Comparison of ENCODE assay signal across 17 cellular contexts in the genomic region with DNA sequence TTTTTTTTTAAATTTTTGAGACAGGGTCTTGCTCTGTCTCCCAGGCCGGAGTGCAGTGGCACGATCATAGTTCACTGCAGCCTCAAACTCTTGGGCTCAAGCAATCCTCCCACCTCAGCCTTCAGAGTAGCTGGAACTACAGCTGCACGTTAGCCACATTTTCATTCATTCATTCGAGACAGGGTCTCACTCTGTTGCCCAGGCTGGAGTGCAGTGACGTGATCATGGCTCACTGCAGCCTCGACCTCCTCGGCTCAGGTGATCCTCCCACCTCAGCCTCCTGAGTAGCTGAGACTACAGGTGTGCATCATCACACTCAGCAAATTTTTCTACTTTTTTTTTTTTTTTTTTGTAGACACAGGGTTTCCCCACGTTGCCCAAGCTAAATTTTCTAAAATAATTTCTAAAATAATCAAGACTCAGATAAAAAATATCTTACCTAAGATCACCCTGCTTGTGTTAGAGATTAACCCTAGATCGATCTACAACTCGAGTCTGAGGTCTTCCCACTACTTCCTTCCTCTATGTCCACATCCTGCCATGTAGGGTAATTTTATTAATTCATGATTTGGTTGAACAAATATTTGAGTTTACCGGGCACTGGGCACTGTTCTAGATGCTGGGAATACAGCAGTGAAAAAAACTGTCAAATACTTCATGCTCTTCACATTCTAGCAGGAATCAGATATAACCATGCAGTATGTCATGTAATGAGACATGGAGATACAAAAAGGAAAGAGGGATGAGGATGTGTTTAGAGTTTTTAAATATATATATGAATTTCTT. TPM values are rescaled to one million over a fixed set of nuclear protein-coding genes. Genes with fewer than 3 reads are reported as not detected.
DNase-seq lines count a peak whose midpoint lies in the region; ATAC-seq lines count a peak whose summit lies in the region.
"Had no signal": no experiment of that assay in that cellular context is flagged by ENCODE, and none has a peak within 500 bp of the region (broad histone marks: within the 10 kb centered on the region; RNA-seq: fewer than 3 reads in every experiment).

No MANE protein-coding gene starts in this region.

- intact Hi-C loops in left colon (cut with DNase I, micrococcal nuclease), result loop anchor here (5.0 to 10.0 kb wide), 4 partner anchors 141 to 991 kb away; no protein-coding TSS in a partner anchor

- H3K9me3 Mint-ChIP-seq in activated naive CD8-positive, alpha-beta T cell treated with anti-CD3 and anti-CD28 coated beads, Interleukin-2, amount 10 ng/mL, durations not matched to agents 7 days and 5 days, result no peaks in the 10 kb centered on the region
- no peaks in the 10 kb centered on the region for H3K9me3 Mint-ChIP-seq in activated naive CD8-positive, alpha-beta T cell treated with anti-CD3 and anti-CD28 coated beads for 36 hours
- H3K9me3 Mint-ChIP-seq: H9, HFFc6 had no signal

- no peak for ATAC-seq in activated naive CD8-positive, alpha-beta T cell treated with anti-CD3 and anti-CD28 coated beads, Interleukin-2, amount 10 ng/mL, durations not matched to agents 7 days and 5 days (ENCODE audit: low read depth)
- ATAC-seq in T-helper 17 cell, result no peak
- no peak for ATAC-seq in left colon
- no peak for ATAC-seq in HG03280 (IDR thresholded peaks at IDR 0.05; ENCODE audit: unreplicated experiment)

- no peak overlapping the region for H3K27ac Mint-ChIP-seq in activated naive CD8-positive, alpha-beta T cell treated with anti-CD3 and anti-CD28 coated beads, Interleukin-2, amount 10 ng/mL, durations not matched to agents 7 days and 5 days
- no peak overlapping the region for H3K27ac Mint-ChIP-seq in activated naive CD8-positive, alpha-beta T cell treated with anti-CD3 and anti-CD28 coated beads for 36 hours
- peak overlapping the region; percentile 78 for H3K27ac Mint-ChIP-seq in T-helper 17 cell
- H3K27ac Mint-ChIP-seq: H9, HFFc6 had no signal

- peaks cover 25% of the 10 kb centered on the region for H3K36me3 Mint-ChIP-seq in activated naive CD8-positive, alpha-beta T cell treated with anti-CD3 and anti-CD28 coated beads, Interleukin-2, amount 10 ng/mL, durations not matched to agents 7 days and 5 days
- H3K36me3 Mint-ChIP-seq in activated naive CD8-positive, alpha-beta T cell treated with anti-CD3 and anti-CD28 coated beads for 36 hours, result peaks cover 26% of the 10 kb centered on the region
- peaks cover 2% of the 10 kb centered on the region for H3K36me3 Mint-ChIP-seq in T-helper 17 cell (ENCODE audit: low read depth)

- no peaks in the 10 kb centered on the region for H3K9me3 ChIP-seq in T-helper 17 cell (ENCODE audit: control insufficient read depth, low read length, poor library complexity, severe bottlenecking)
- H3K9me3 ChIP-seq: Peyer's patch had no signal

- peak overlapping the region; percentile 56 for H3K4me3 Mint-ChIP-seq in activated naive CD8-positive, alpha-beta T cell treated with anti-CD3 and anti-CD28 coated beads, Interleukin-2, amount 10 ng/mL, durations not matched to agents 7 days and 5 days
- no peak overlapping the region for H3K4me3 Mint-ChIP-seq in activated naive CD8-positive, alpha-beta T cell treated with anti-CD3 and anti-CD28 coated beads for 36 hours
- peak overlapping the region; percentile 19 for H3K4me3 Mint-ChIP-seq in T-helper 17 cell
- H3K4me3 Mint-ChIP-seq: HFFc6 had no signal

- DNase-seq in NCI-H146 (lab: John Stamatoyannopoulos, UW), result peak; percentile 9
- no peak for DNase-seq in NCI-H146 treated with DMSO at 0.1 percent for 48 hours (lab: John Stamatoyannopoulos, UW; ENCODE audit: unreplicated experiment)
- no peak for DNase-seq in activated naive CD8-positive, alpha-beta T cell treated with anti-CD3 and anti-CD28 coated beads, Interleukin-2, amount 10 ng/mL, durations not matched to agents 7 days and 5 days
- no peak for DNase-seq in activated naive CD8-positive, alpha-beta T cell treated with anti-CD3 and anti-CD28 coated beads for 36 hours
- DNase-seq in T-helper 17 cell, result no peak
- DNase-seq in COR-L47 (lab: John Stamatoyannopoulos, UW), result no peak
- no peak for DNase-seq in left colon
- DNase-seq: 8988T; GM23248; H9; HFFc6; NCI-H1105 treated with DMSO at 0.1 percent for 48 hours; NCI-H1694 treated with DMSO at 0.1 percent for 48 hours; NCI-H446; NK-92 treated with Interleukin-12 subunit alpha and Interleukin-12 subunit beta, amount 100 ng/mL, for 24 hours; Peyer's patch had no signal

- peaks cover 12% of the 10 kb centered on the region for H3K27me3 Mint-ChIP-seq in activated naive CD8-positive, alpha-beta T cell treated with anti-CD3 and anti-CD28 coated beads, Interleukin-2, amount 10 ng/mL, durations not matched to agents 7 days and 5 days
- peaks cover 15% of the 10 kb centered on the region for H3K27me3 Mint-ChIP-seq in activated naive CD8-positive, alpha-beta T cell treated with anti-CD3 and anti-CD28 coated beads for 36 hours
- H3K27me3 Mint-ChIP-seq in T-helper 17 cell, result peaks cover 15% of the 10 kb centered on the region

- POLR2A ChIA-PET in activated naive CD8-positive, alpha-beta T cell treated with anti-CD3 and anti-CD28 coated beads, Interleukin-2, amount 10 ng/mL, durations not matched to agents 7 days and 5 days (lab: Charles Lee), result interaction anchor here (0.7 to 2.6 kb wide), 6 partner anchors 11 to 990 kb away, joined by 3 to 37 read pairs (median 6); partner anchors contain the start of genes CTR9, EIF4G2 and ZBED5

- peaks cover 25% of the 10 kb centered on the region for H3K4me1 Mint-ChIP-seq in activated naive CD8-positive, alpha-beta T cell treated with anti-CD3 and anti-CD28 coated beads, Interleukin-2, amount 10 ng/mL, durations not matched to agents 7 days and 5 days
- H3K4me1 Mint-ChIP-seq in activated naive CD8-positive, alpha-beta T cell treated with anti-CD3 and anti-CD28 coated beads for 36 hours, result peaks cover 21% of the 10 kb centered on the region
- peaks cover 40% of the 10 kb centered on the region for H3K4me1 Mint-ChIP-seq in T-helper 17 cell

RNA-seq across cellular contexts. Expression of gene EIF4G2, which starts 15.1 kb away (rescaled TPM):
- total RNA-seq in activated naive CD8-positive, alpha-beta T cell treated with anti-CD3 and anti-CD28 coated beads, Interleukin-2, amount 10 ng/mL, durations not matched to agents 7 days and 5 days, result 100 to 1,000 TPM; 586 to 630 TPM
- 1,000 to 10,000 TPM; 1,373 to 1,478 TPM for total RNA-seq in activated naive CD8-positive, alpha-beta T cell treated with anti-CD3 and anti-CD28 coated beads for 36 hours
- total RNA-seq in T-helper 17 cell (100 to 1,000 TPM; 819 to 942 TPM), left colon (100 to 1,000 TPM; 726 to 854 TPM)

RNA-seq across cellular contexts. Expression of gene CTR9, which starts 42.6 kb away (rescaled TPM):
- 10 to 100 TPM; 45.3 to 47.6 TPM for total RNA-seq in activated naive CD8-positive, alpha-beta T cell treated with anti-CD3 and anti-CD28 coated beads, Interleukin-2, amount 10 ng/mL, durations not matched to agents 7 days and 5 days
- total RNA-seq in activated naive CD8-positive, alpha-beta T cell treated with anti-CD3 and anti-CD28 coated beads for 36 hours, result 10 to 100 TPM; 50.6 TPM
- total RNA-seq in T-helper 17 cell, result 10 to 100 TPM; 27.3 to 28.8 TPM
- total RNA-seq in left colon, result 10 to 100 TPM; 26.9 to 35.0 TPM
